1 cellular context compared by ENCODE assay signal in genomic region chr3:52349131-52349530, GRCh38.
TF ChIP-seq lines count a peak whose summit lies in the region.

No MANE protein-coding gene starts in this region.

TF ChIP-seq in H1, 55 proteins besides CTCF, POLR2A, EP300 and RAD21 (continued from another document):
- TF ChIP-seq CHD7 (IDR thresholded peaks at IDR 0.05; ENCODE audit: insufficient replicate concordance, low read length) (no peak), RNF2 (IDR thresholded peaks at IDR 0.05; ENCODE audit: borderline replicate concordance, low read depth, low read length, missing control alignments, poor library complexity, severe bottlenecking) (no peak), SIRT6 (IDR thresholded peaks at IDR 0.05; ENCODE audit: low read length) (no peak), CTBP2 (IDR thresholded peaks at IDR 0.05; ENCODE audit: borderline replicate concordance, insufficient read depth, insufficient read length, low read length) (no peak), SIX5 (IDR thresholded peaks at IDR 0.05; ENCODE audit: low read depth, low read length) (no peak), USF2 (IDR thresholded peaks at IDR 0.05; ENCODE audit: low read length) (no peak), CREB1 (IDR thresholded peaks at IDR 0.05) (no peak)
